ENCODE assay signal across 34 cellular contexts in genomic region chr17:14590458-14591250, GRCh38.
"Had no signal": no experiment of that assay in that cellular context is flagged by ENCODE, and none has a peak within 500 bp of the region (broad histone marks: within the 10 kb centered on the region; RNA-seq: fewer than 3 reads in every experiment).

No MANE protein-coding gene starts in this region.

- ATAC-seq: activated naive CD4-positive, alpha-beta T cell treated with anti-CD3 and anti-CD28 coated beads, Interleukin-2, amount 50 U/mL, for 72 hours; activated T-cell treated with anti-CD3 and anti-CD28 coated beads, Interleukin-2, amount 50 U/mL, for 72 hours; esophagus mucosa; foreskin keratinocyte; gastrocnemius medialis; heart left ventricle; T-helper 17 cell; WTC11 had no signal

- H3K27me3 ChIP-seq: ascending aorta, breast epithelium, cardiac muscle cell, foreskin keratinocyte, gastrocnemius medialis had no signal

- H3K27ac ChIP-seq: ascending aorta, breast epithelium, cardiac muscle cell, coronary artery, dorsolateral prefrontal cortex, foreskin keratinocyte, gastrocnemius medialis, heart left ventricle, VCaP had no signal

- H3K27ac Mint-ChIP-seq: activated CD4-positive, alpha-beta memory T cell treated with anti-CD3 and anti-CD28 coated beads, Interleukin-2, amount 10 ng/mL, durations not matched to agents 7 days and 5 days; activated CD4-positive, alpha-beta T cell treated with anti-CD3 and anti-CD28 coated beads, Interleukin-2, amount 10 ng/mL, durations not matched to agents 7 days and 5 days; activated naive CD4-positive, alpha-beta T cell treated with anti-CD3 and anti-CD28 coated beads, Interleukin-2, amount 10 ng/mL, durations not matched to agents 7 days and 5 days; activated naive CD4-positive, alpha-beta T cell treated with anti-CD3 and anti-CD28 coated beads, Interleukin-2, amount 50 U/mL, for 72 hours; activated naive CD8-positive, alpha-beta T cell treated with anti-CD3 and anti-CD28 coated beads, Interleukin-2, amount 10 ng/mL, durations not matched to agents 7 days and 5 days; activated T-cell treated with anti-CD3 and anti-CD28 coated beads, Interleukin-2, amount 50 U/mL, for 24 hours; activated T-cell treated with anti-CD3 and anti-CD28 coated beads, Interleukin-2, amount 50 U/mL, for 72 hours; brain; dendritic cell treated with granulocyte-macrophage colony-stimulating factor and Interleukin-4, amounts not matched to agents 40 ng/mL and 50 ng/mL, for 4 days; endodermal cell; T-helper 17 cell; T-helper 2 cell treated with Interferon-gamma antibody and Interleukin-4, amounts not matched to agents 5 μg/mL and 100 μg/mL, for 36 hours; WTC11 had no signal

- H3K9me3 ChIP-seq: ascending aorta, breast epithelium, gastrocnemius medialis, heart left ventricle had no signal

- H3K9me3 Mint-ChIP-seq: activated CD4-positive, alpha-beta memory T cell treated with anti-CD3 and anti-CD28 coated beads, Interleukin-2, amount 10 ng/mL, durations not matched to agents 7 days and 5 days; activated CD4-positive, alpha-beta T cell treated with anti-CD3 and anti-CD28 coated beads, Interleukin-2, amount 10 ng/mL, durations not matched to agents 7 days and 5 days; activated naive CD4-positive, alpha-beta T cell treated with anti-CD3 and anti-CD28 coated beads, Interleukin-2, amount 10 ng/mL, durations not matched to agents 7 days and 5 days; activated naive CD4-positive, alpha-beta T cell treated with anti-CD3 and anti-CD28 coated beads, Interleukin-2, amount 50 U/mL, for 72 hours; activated naive CD8-positive, alpha-beta T cell treated with anti-CD3 and anti-CD28 coated beads, Interleukin-2, amount 10 ng/mL, durations not matched to agents 7 days and 5 days; activated T-cell treated with anti-CD3 and anti-CD28 coated beads, Interleukin-2, amount 50 U/mL, for 24 hours; activated T-cell treated with anti-CD3 and anti-CD28 coated beads, Interleukin-2, amount 50 U/mL, for 72 hours; central memory CD8-positive, alpha-beta T cell; dendritic cell treated with granulocyte-macrophage colony-stimulating factor and Interleukin-4, amounts not matched to agents 40 ng/mL and 50 ng/mL, for 4 days; endodermal cell; T-helper 2 cell treated with Interferon-gamma antibody and Interleukin-4, amounts not matched to agents 5 μg/mL and 100 μg/mL, for 36 hours had no signal

- H3K4me3 Mint-ChIP-seq: activated CD4-positive, alpha-beta memory T cell treated with anti-CD3 and anti-CD28 coated beads, Interleukin-2, amount 10 ng/mL, durations not matched to agents 7 days and 5 days; activated CD4-positive, alpha-beta T cell treated with anti-CD3 and anti-CD28 coated beads, Interleukin-2, amount 10 ng/mL, durations not matched to agents 7 days and 5 days; activated naive CD4-positive, alpha-beta T cell treated with anti-CD3 and anti-CD28 coated beads, Interleukin-2, amount 10 ng/mL, durations not matched to agents 7 days and 5 days; activated naive CD8-positive, alpha-beta T cell treated with anti-CD3 and anti-CD28 coated beads, Interleukin-2, amount 10 ng/mL, durations not matched to agents 7 days and 5 days; activated T-cell treated with anti-CD3 and anti-CD28 coated beads, Interleukin-2, amount 50 U/mL, for 24 hours; activated T-cell treated with anti-CD3 and anti-CD28 coated beads, Interleukin-2, amount 50 U/mL, for 72 hours; brain; central memory CD8-positive, alpha-beta T cell; dendritic cell treated with granulocyte-macrophage colony-stimulating factor and Interleukin-4, amounts not matched to agents 40 ng/mL and 50 ng/mL, for 4 days; endodermal cell; T-helper 17 cell; T-helper 2 cell treated with Interferon-gamma antibody and Interleukin-4, amounts not matched to agents 5 μg/mL and 100 μg/mL, for 36 hours; WTC11 had no signal

- H3K4me3 ChIP-seq: ascending aorta, breast epithelium, cardiac muscle cell, coronary artery, dorsolateral prefrontal cortex, gastrocnemius medialis, heart left ventricle had no signal

- H3K36me3 ChIP-seq: ascending aorta, breast epithelium, cardiac muscle cell, gastrocnemius medialis, heart left ventricle had no signal

- DNase-seq: activated CD4-positive, alpha-beta memory T cell treated with anti-CD3 and anti-CD28 coated beads, Interleukin-2, amount 10 ng/mL, durations not matched to agents 7 days and 5 days; activated CD4-positive, alpha-beta T cell treated with anti-CD3 and anti-CD28 coated beads for 1 hour; activated CD4-positive, alpha-beta T cell treated with anti-CD3 and anti-CD28 coated beads for 4 hours; activated CD4-positive, alpha-beta T cell treated with anti-CD3 and anti-CD28 coated beads, Interleukin-2, amount 10 ng/mL, durations not matched to agents 7 days and 5 days; activated CD4-positive, alpha-beta T cell treated with anti-CD3 and anti-CD28 coated beads, Interleukin-2, amount 50 U/mL, for 4 hours; activated CD8-positive, alpha-beta memory T cell treated with anti-CD3 and anti-CD28 coated beads, Interleukin-2, amount 50 U/mL, for 48 hours; activated gamma-delta T cell; activated naive CD4-positive, alpha-beta T cell; activated naive CD4-positive, alpha-beta T cell treated with anti-CD3 and anti-CD28 coated beads, Interleukin-2, amount 10 ng/mL, durations not matched to agents 7 days and 5 days; activated naive CD8-positive, alpha-beta T cell treated with anti-CD3 and anti-CD28 coated beads, Interleukin-2, amount 10 ng/mL, durations not matched to agents 7 days and 5 days; activated T-cell treated with anti-CD3 and anti-CD28 coated beads for 4 hours; activated T-cell treated with anti-CD3 and anti-CD28 coated beads, Interleukin-2, amount 50 U/mL, for 24 hours; activated T-cell treated with anti-CD3 and anti-CD28 coated beads, Interleukin-2, amount 50 U/mL, for 72 hours; dorsolateral prefrontal cortex; effector memory CD4-positive, alpha-beta T cell; endodermal cell; foreskin keratinocyte; gastrocnemius medialis; glutamatergic neuron; heart left ventricle; T-helper 1 cell; T-helper 17 cell had no signal

- H3K4me1 ChIP-seq: ascending aorta, foreskin keratinocyte, gastrocnemius medialis, heart left ventricle had no signal

- H3K4me1 Mint-ChIP-seq: activated CD4-positive, alpha-beta memory T cell treated with anti-CD3 and anti-CD28 coated beads, Interleukin-2, amount 10 ng/mL, durations not matched to agents 7 days and 5 days; activated CD4-positive, alpha-beta T cell treated with anti-CD3 and anti-CD28 coated beads, Interleukin-2, amount 10 ng/mL, durations not matched to agents 7 days and 5 days; activated naive CD4-positive, alpha-beta T cell treated with anti-CD3 and anti-CD28 coated beads, Interleukin-2, amount 10 ng/mL, durations not matched to agents 7 days and 5 days; central memory CD8-positive, alpha-beta T cell had no signal

- H3K27me3 Mint-ChIP-seq: activated CD4-positive, alpha-beta memory T cell treated with anti-CD3 and anti-CD28 coated beads, Interleukin-2, amount 10 ng/mL, durations not matched to agents 7 days and 5 days; activated CD4-positive, alpha-beta T cell treated with anti-CD3 and anti-CD28 coated beads, Interleukin-2, amount 10 ng/mL, durations not matched to agents 7 days and 5 days; activated naive CD8-positive, alpha-beta T cell treated with anti-CD3 and anti-CD28 coated beads, Interleukin-2, amount 10 ng/mL, durations not matched to agents 7 days and 5 days; brain; dendritic cell treated with granulocyte-macrophage colony-stimulating factor and Interleukin-4, amounts not matched to agents 40 ng/mL and 50 ng/mL, for 4 days had no signal
